20 cellular contexts compared by ENCODE assay signal in genomic region chr11:85530596-85530995, GRCh38.
A peak's percentile ranks its signal among the peaks of the same experiment; 100 is the strongest.
DNase-seq lines count a peak whose midpoint lies in the region; ATAC-seq and TF ChIP-seq lines count a peak whose summit lies in the region.
"Had no signal": no experiment of that assay in that cellular context is flagged by ENCODE, and none has a peak within 500 bp of the region (broad histone marks: within the 10 kb centered on the region; RNA-seq: fewer than 3 reads in every experiment).

No MANE protein-coding gene starts in this region.

- 0 out of 2 replicates have a peak overlapping the region, but pooled peaks have one; percentile 20 for H3K27ac ChIP-seq in HL-60 (replicated peaks)
- H3K27ac ChIP-seq: BLaER1 treated with 17β-estradiol and CSF1 and Interleukin-3, amounts not matched to agents 10 nM and 100 nM had no signal

- H3K27me3 ChIP-seq in HL-60 (ENCODE audit: insufficient read depth, poor library complexity, severe bottlenecking), result no peaks in the 10 kb centered on the region
- H3K27me3 ChIP-seq: BLaER1 treated with 17β-estradiol and CSF1 and Interleukin-3, amounts not matched to agents 10 nM and 100 nM had no signal

- peak; percentile 4 for DNase-seq in AG10803 (ENCODE audit: low read depth)
- peak in 1 of 2 experiments; percentile 4 for DNase-seq in HL-60 (ENCODE audit: low read depth in 1 of 2, low spot score in 1 of 2)
- peak; percentile 6 for DNase-seq in MV-4-11 (lab: John Stamatoyannopoulos, UW)
- peak; percentile 61 for DNase-seq in astrocyte of the hippocampus (ENCODE audit: low read depth, low spot score)
- no peak for DNase-seq in NOMO-1 treated with DMSO at 0.1 percent for 48 hours (lab: John Stamatoyannopoulos, UW; ENCODE audit: unreplicated experiment)
- no peak for DNase-seq in stimulated activated CD4-positive, alpha-beta T cell treated with anti-CD3 and anti-CD28 coated beads, Interleukin-2, amount 100 ng/mL, for 48 hours
- DNase-seq: CD4-positive, alpha-beta memory T cell; DND-41; GOT3; NCI-H1417; NCI-H187; NCI-H446; NCI-H526 treated with DMSO at 0.1 percent for 48 hours; RPMI8226; SIG-M5; T-cell had no signal

- ATAC-seq in GM21447 (IDR thresholded peaks at IDR 0.05; ENCODE audit: unreplicated experiment) (no peak), HG03520 (IDR thresholded peaks at IDR 0.05; ENCODE audit: unreplicated experiment) (no peak)
- ATAC-seq: SK-N-SH treated with all-trans-retinoic acid at 6 μM for 48 hours, T-cell had no signal

- H3K4me3 ChIP-seq in AG10803 (ENCODE audit: low read length) (no peak overlapping the region), HL-60 (replicated peaks; ENCODE audit: insufficient read depth, low read length) (no peak overlapping the region)
- H3K4me3 ChIP-seq: BLaER1 treated with 17β-estradiol and CSF1 and Interleukin-3, amounts not matched to agents 10 nM and 100 nM had no signal

- TF ChIP-seq CTCF in AG10803 (conservative IDR thresholded peaks at IDR 0.05; ENCODE audit: low read length), result no peak
- TF ChIP-seq CTCF in HL-60 (IDR thresholded peaks at IDR 0.05; ENCODE audit: insufficient read depth, low read length), result no peak

Comparison
In these comparisons a context has a peak if more than half of its experiments do, and no peak if none do; other contexts are left out.
1. DNase-seq: peak in AG10803 (single experiment), MV-4-11 (single experiment) and astrocyte of the hippocampus (single experiment); none in NOMO-1 treated with DMSO at 0.1 percent for 48 hours (single experiment) and stimulated activated CD4-positive, alpha-beta T cell treated with anti-CD3 and anti-CD28 coated beads, Interleukin-2, amount 100 ng/mL, for 48 hours (0 of 2).